ENCODE assay signal across 19 cellular contexts in the genomic region with DNA sequence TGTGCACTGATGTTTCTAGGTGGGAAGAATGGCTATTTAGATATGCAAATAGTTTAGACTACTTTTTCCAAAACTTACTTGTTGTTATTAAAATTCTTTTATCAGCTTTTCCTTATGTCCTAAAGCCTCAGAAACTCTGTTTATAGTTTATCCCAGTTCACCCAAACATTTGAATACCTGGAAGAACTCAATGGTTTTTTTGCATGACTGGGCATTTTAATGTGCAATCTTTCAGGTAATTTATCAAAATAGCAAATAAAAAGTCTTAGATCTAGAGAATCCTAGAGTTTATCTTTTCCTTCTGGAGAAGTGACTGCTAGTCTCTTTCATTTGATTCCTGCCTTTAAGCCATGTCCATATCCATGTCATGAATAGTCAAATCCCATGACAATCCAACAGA. TPM values are rescaled to one million over a fixed set of nuclear protein-coding genes. Genes with fewer than 3 reads are reported as not detected.
DNase-seq lines count a peak whose midpoint lies in the region; ATAC-seq, FAIRE-seq and TF ChIP-seq lines count a peak whose summit lies in the region.
"Had no signal": no experiment of that assay in that cellular context is flagged by ENCODE, and none has a peak within 500 bp of the region (broad histone marks: within the 10 kb centered on the region; RNA-seq: fewer than 3 reads in every experiment).

No MANE protein-coding gene starts in this region.

- H3K4me1 ChIP-seq in A549 (no peaks in the 10 kb centered on the region), IMR-90 (ENCODE audit: control insufficient read depth, insufficient read depth, low read length) (no peaks in the 10 kb centered on the region), trophoblast cell (ENCODE audit: control insufficient read depth in 1 of 2, insufficient read depth in 2 of 2, low read length in 2 of 2) (no peaks in the 10 kb centered on the region)
- H3K4me1 ChIP-seq: BLaER1 treated with 17β-estradiol and CSF1 and Interleukin-3, amounts not matched to agents 10 nM and 100 nM; Caco-2 had no signal

- dilution Hi-C loops in IMR-90 (cut with HindIII; ENCODE audit: low sequenced_read_pairs, unreplicated experiment), result no loop called here

- H3K14ac ChIP-seq in IMR-90 (replicated peaks; ENCODE audit: low read depth, low read length) (no peak overlapping the region), trophoblast cell (ENCODE audit: low read length) (no peak overlapping the region)

- H4K20me1 ChIP-seq in IMR-90 (ENCODE audit: insufficient read depth, low read length), result no peaks in the 10 kb centered on the region
- H4K20me1 ChIP-seq: BLaER1 treated with 17β-estradiol and CSF1 and Interleukin-3, amounts not matched to agents 10 nM and 100 nM had no signal

- H2AK9ac ChIP-seq in IMR-90 (replicated peaks; ENCODE audit: low read depth, low read length, poor library complexity), result no peak overlapping the region

- no TSS peak for BruUV-seq in IMR-90 (replicated peaks; lab: Mats Ljungman, UMichigan)

- CTCF ChIA-PET in A549 (lab: Yijun Ruan, JAX), result no interaction called here
- CTCF ChIA-PET in IMR-90 (lab: Yijun Ruan, JAX), result no interaction called here

- H3K4me2 ChIP-seq in A549, result no peak overlapping the region
- H3K4me2 ChIP-seq in IMR-90 (ENCODE audit: low read depth, low read length), result no peak overlapping the region
- H3K4me2 ChIP-seq in trophoblast cell (ENCODE audit: low read length), result no peak overlapping the region
- H3K4me2 ChIP-seq: BLaER1 treated with 17β-estradiol and CSF1 and Interleukin-3, amounts not matched to agents 10 nM and 100 nM had no signal

- H2BK5ac ChIP-seq in IMR-90 (ENCODE audit: low read depth, low read length, poor library complexity, severe bottlenecking), result no peak overlapping the region
- H2BK5ac ChIP-seq in trophoblast cell (ENCODE audit: low read depth, low read length, poor library complexity), result no peak overlapping the region

- no peaks in the 10 kb centered on the region for H3K9me3 ChIP-seq in A549
- H3K9me3 ChIP-seq in IMR-90 (ENCODE audit: control insufficient read depth, insufficient read depth, low read length), result no peaks in the 10 kb centered on the region
- H3K9me3 ChIP-seq in trophoblast cell (ENCODE audit: insufficient read depth, low read depth, low read length), result no peaks in the 10 kb centered on the region
- H3K9me3 ChIP-seq: BLaER1 treated with 17β-estradiol and CSF1 and Interleukin-3, amounts not matched to agents 10 nM and 100 nM; Caco-2 had no signal

- no peak for TF ChIP-seq POLR2A in A549 (IDR thresholded peaks at IDR 0.05; ENCODE audit: low read length)
- TF ChIP-seq POLR2A in IMR-90 (IDR thresholded peaks at IDR 0.05; ENCODE audit: low read depth, low read length), result no peak
- no peak for TF ChIP-seq POLR2A in lower leg skin (IDR thresholded peaks at IDR 0.05)

- TF ChIP-seq RAD21 in A549 (conservative IDR thresholded peaks at IDR 0.05 in 1 of 2, IDR thresholded peaks at IDR 0.05 in 1 of 2) (no peak), IMR-90 (IDR thresholded peaks at IDR 0.05; ENCODE audit: low read length) (no peak)

- H3K4ac ChIP-seq in IMR-90 (ENCODE audit: low read depth, low read length) (no peak overlapping the region), trophoblast cell (ENCODE audit: low read depth, low read length) (no peak overlapping the region)

- no peak for TF ChIP-seq EP300 in A549 (IDR thresholded peaks at IDR 0.05)

- no peak overlapping the region for H2BK15ac ChIP-seq in IMR-90 (ENCODE audit: low read depth, low read length)

- no peak overlapping the region for H2BK12ac ChIP-seq in trophoblast cell (ENCODE audit: low read length)

- H3K79me1 ChIP-seq in IMR-90 (ENCODE audit: low read depth in 1 of 2, low read length in 2 of 2) (no peaks in the 10 kb centered on the region), trophoblast cell (ENCODE audit: low read length) (no peaks in the 10 kb centered on the region)

- in situ Hi-C loops in IMR-90 (cut with MboI; ENCODE audit: low sequenced_read_pairs), result no loop called here

- no peak overlapping the region for H3K23ac ChIP-seq in IMR-90 (ENCODE audit: low read depth, low read length)
- peak overlapping the region; percentile 53 for H3K23ac ChIP-seq in trophoblast cell (ENCODE audit: low read length)

- no peak overlapping the region for H2BK120ac ChIP-seq in IMR-90 (ENCODE audit: low read depth, low read length)
- no peak overlapping the region for H2BK120ac ChIP-seq in trophoblast cell (ENCODE audit: insufficient read depth, low read length, poor library complexity)

- no peak overlapping the region for H3K56ac ChIP-seq in IMR-90 (ENCODE audit: extremely low read depth, insufficient read depth, low read length)

- no peak overlapping the region for H2BK20ac ChIP-seq in IMR-90 (ENCODE audit: low read depth, low read length)

- no peak for TF ChIP-seq CTCF in A549 (IDR thresholded peaks at IDR 0.05)
- no peak for TF ChIP-seq CTCF in IMR-90 (conservative IDR thresholded peaks at IDR 0.05; ENCODE audit: low read depth, low read length)
- no peak for TF ChIP-seq CTCF in lower leg skin (IDR thresholded peaks at IDR 0.05)

- H2AFZ ChIP-seq in IMR-90 (replicated peaks; ENCODE audit: low read length, poor library complexity) (no peak overlapping the region), trophoblast cell (ENCODE audit: insufficient read depth, low read length, poor library complexity) (no peak overlapping the region)

- intact Hi-C loops in IMR-90 (cut with micrococcal nuclease), result no loop called here
- intact Hi-C loops in lower leg skin (cut with DNase I; ENCODE audit: low total_unique reads), result no loop called here

- H3K27ac ChIP-seq in A549 (no peak overlapping the region), IMR-90 (ENCODE audit: insufficient read depth, low read length) (no peak overlapping the region), trophoblast cell (ENCODE audit: low read depth, low read length) (no peak overlapping the region)
- H3K27ac ChIP-seq: BLaER1 treated with 17β-estradiol and CSF1 and Interleukin-3, amounts not matched to agents 10 nM and 100 nM; C4-2B had no signal

- no peak for ATAC-seq in A549
- no peak for ATAC-seq in IMR-90 (ENCODE audit: low read depth)
- ATAC-seq: CD8-positive, alpha-beta T cell had no signal

- H2AK5ac ChIP-seq in IMR-90 (ENCODE audit: low read depth, low read length), result no peak overlapping the region
- H2AK5ac ChIP-seq in trophoblast cell (ENCODE audit: low read length), result no peak overlapping the region

- FAIRE-seq in A549 (lab: Jason Lieb, UNC), result no peak
- FAIRE-seq: A204.1, G401.6, GM12891, GM19239 had no signal

- H3K27me3 ChIP-seq in IMR-90 (ENCODE audit: control insufficient read depth, insufficient read depth, low read length), result no peaks in the 10 kb centered on the region; the same call in 1 of the 2 replicates
- no peaks in the 10 kb centered on the region for H3K27me3 ChIP-seq in trophoblast cell (ENCODE audit: insufficient read depth, low read length)
- H3K27me3 ChIP-seq: BLaER1 treated with 17β-estradiol and CSF1 and Interleukin-3, amounts not matched to agents 10 nM and 100 nM had no signal

- H4K8ac ChIP-seq in IMR-90 (ENCODE audit: low read depth in 2 of 2, low read length in 2 of 2) (no peak overlapping the region), trophoblast cell (ENCODE audit: low read depth, low read length) (no peak overlapping the region)

- H3K9ac ChIP-seq in IMR-90 (ENCODE audit: low read depth, low read length) (no peak overlapping the region), trophoblast cell (ENCODE audit: low read length) (no peak overlapping the region)
- H3K9ac ChIP-seq: BLaER1 treated with 17β-estradiol and CSF1 and Interleukin-3, amounts not matched to agents 10 nM and 100 nM had no signal

- DNase-seq in A549 (ENCODE audit: low read depth in 1 of 2, low spot score in 1 of 2) (no peak), IMR-90 (no peak), trophoblast cell (no peak), lower leg skin (ENCODE audit: low spot score in 2 of 2) (no peak)
- no peak for DNase-seq in stimulated activated naive CD4-positive, alpha-beta T cell treated with Interleukin-2 at 50 U/mL for 16 hours (lab: John Stamatoyannopoulos, UW)
- DNase-seq: 8988T; AML-193; Caco-2; Calu3; CD4-positive, alpha-beta T cell; CD8-positive, alpha-beta T cell; DMS79 treated with DMSO at 0.1 percent for 48 hours; GF-D8 had no signal

- H4K91ac ChIP-seq in IMR-90 (ENCODE audit: insufficient read depth, low read depth, low read length) (no peak overlapping the region), trophoblast cell (ENCODE audit: low read depth, low read length) (no peak overlapping the region)

- no peaks in the 10 kb centered on the region for H3K36me3 ChIP-seq in IMR-90 (ENCODE audit: control insufficient read depth, insufficient read depth, low read length)
- H3K36me3 ChIP-seq in trophoblast cell (ENCODE audit: control insufficient read depth in 1 of 2, insufficient read depth in 2 of 2, low read length in 2 of 2), result no peaks in the 10 kb centered on the region
- H3K36me3 ChIP-seq: BLaER1 treated with 17β-estradiol and CSF1 and Interleukin-3, amounts not matched to agents 10 nM and 100 nM had no signal

- H3K18ac ChIP-seq in IMR-90 (ENCODE audit: low read depth, low read length) (no peak overlapping the region), trophoblast cell (ENCODE audit: low read length) (no peak overlapping the region)

- no peaks in the 10 kb centered on the region for H3K9me1 ChIP-seq in IMR-90 (ENCODE audit: insufficient read depth, low read length)

- no peaks in the 10 kb centered on the region for H3K79me2 ChIP-seq in trophoblast cell (ENCODE audit: control insufficient read depth, insufficient read depth, low read length, poor library complexity)

- no peak overlapping the region for H4K12ac ChIP-seq in trophoblast cell (ENCODE audit: low read depth, low read length)

- POLR2A ChIA-PET in A549 (lab: Yijun Ruan, JAX) (no interaction called here), IMR-90 (lab: Charles Lee; ENCODE audit: unreplicated experiment) (no interaction called here)

- no peak overlapping the region for H3K4me3 ChIP-seq in A549
- H3K4me3 ChIP-seq in IMR-90 (ENCODE audit: insufficient read depth, low read depth, low read length), result no peak overlapping the region
- H3K4me3 ChIP-seq in trophoblast cell (ENCODE audit: low read depth, low read length), result no peak overlapping the region
- no peak overlapping the region for H3K4me3 ChIP-seq in lower leg skin (ENCODE audit: low read depth, poor library complexity, severe bottlenecking)
- H3K4me3 ChIP-seq: BLaER1 treated with 17β-estradiol and CSF1 and Interleukin-3, amounts not matched to agents 10 nM and 100 nM had no signal

- no peak overlapping the region for H4K5ac ChIP-seq in IMR-90 (ENCODE audit: low read depth, low read length)

RNA-seq across cellular contexts. Expression of a gene that starts 9.6 kb away (rescaled TPM):
- polyA plus RNA-seq in A549 (2011; rRNA removed) (6.1 and 6.7 TPM in 2 replicates), A549 (2017; fragmentation: RNase III; extraction: RNeasy Plus Mini Kit Qiagen cat#74134 plus additional on column Dnase treatment) (7.8 to 9.3 TPM (median 9.1 TPM) in 3 replicates), IMR-90 (2012; rRNA removed) (7.4 and 10.3 TPM in 2 replicates)
- polyA plus RNA-seq in A549 (2012; cell fraction: cytosol; rRNA removed), result 3.2 and 4.4 TPM in 2 replicates
- polyA plus RNA-seq in A549 (2012; cell fraction: nucleus; rRNA removed), result 1.5 and 3.7 TPM in 2 replicates
- 5.4 and 5.7 TPM in 2 replicates for polyA minus RNA-seq in A549 (2011; rRNA and poly(A)+ RNA removed)
- total RNA-seq in IMR-90 (2012; rRNA removed) (2.9 and 3.9 TPM in 2 replicates), lower leg skin (under 1 TPM in 2 of 4 donors, not detected in 2; 0.12 to 0.39 TPM)
- 2.9 TPM in 2 replicates for polyA plus RNA-seq in IMR-90 (2012; cell fraction: cytosol; rRNA removed)
- polyA plus RNA-seq in IMR-90 (2012; cell fraction: nucleus; rRNA removed; ENCODE audit: low replicate concordance), result 1.0 and 4.3 TPM in 2 replicates
- polyA plus RNA-seq in trophoblast cell (2013), result 0.11 and 0.14 TPM in 2 replicates
